ENCODE assay signal across 12 cellular contexts in genomic region chr16:69073181-69073669, GRCh38. TPM values are rescaled to one million over a fixed set of nuclear protein-coding genes. Genes with fewer than 3 reads are reported as not detected.
DNase-seq lines count a peak whose midpoint lies in the region; ATAC-seq, FAIRE-seq and TF ChIP-seq lines count a peak whose summit lies in the region.
"Had no signal": no experiment of that assay in that cellular context is flagged by ENCODE, and none has a peak within 500 bp of the region (broad histone marks: within the 10 kb centered on the region; RNA-seq: fewer than 3 reads in every experiment).

No MANE protein-coding gene starts in this region.

- no peaks in the 10 kb centered on the region for H3K4me1 Mint-ChIP-seq in natural killer cell
- H3K4me1 Mint-ChIP-seq: CD8-positive, alpha-beta memory T cell had no signal

- no peak overlapping the region for H3K4me3 ChIP-seq in AG09309 (ENCODE audit: control insufficient read depth, low read depth, low read length)
- H3K4me3 ChIP-seq in HUES48 (ENCODE audit: low read depth, low read length): no peak overlapping the region
- no peak overlapping the region for H3K4me3 ChIP-seq in bronchial epithelial cell (ENCODE audit: low read depth, low read length)
- H3K4me3 ChIP-seq in left lung: no peak overlapping the region
- H3K4me3 ChIP-seq: right lobe of liver had no signal

- peak overlapping the region; percentile 94 for H3K27ac ChIP-seq in HUES48 (ENCODE audit: low read depth, low read length)
- peak overlapping the region; percentile 46 to 76 for H3K27ac ChIP-seq in left lung
- H3K27ac ChIP-seq: right lobe of liver had no signal

- H3K9me3 ChIP-seq in HUES48 (ENCODE audit: control insufficient read depth, insufficient read depth, low read length) (no peaks in the 10 kb centered on the region), left lung (no peaks in the 10 kb centered on the region)
- H3K9me3 ChIP-seq: right lobe of liver had no signal

- H3K27me3 ChIP-seq in HUES48 (ENCODE audit: control insufficient read depth, insufficient read depth, low read length) (no peaks in the 10 kb centered on the region), bronchial epithelial cell (ENCODE audit: control insufficient read depth, insufficient read depth, low read length) (no peaks in the 10 kb centered on the region), left lung (no peaks in the 10 kb centered on the region)
- H3K27me3 ChIP-seq: right lobe of liver had no signal

- H3K4me1 ChIP-seq in HUES48 (ENCODE audit: control insufficient read depth, insufficient read depth, low read length): peaks cover 42% of the 10 kb centered on the region
- no peaks in the 10 kb centered on the region for H3K4me1 ChIP-seq in left lung
- H3K4me1 ChIP-seq: right lobe of liver had no signal

- H3K27me3 Mint-ChIP-seq in natural killer cell (ENCODE audit: low read depth in 2 of 2): no peaks in the 10 kb centered on the region

- no peaks in the 10 kb centered on the region for H3K36me3 ChIP-seq in HUES48 (ENCODE audit: control insufficient read depth, insufficient read depth, low read length)
- no peaks in the 10 kb centered on the region for H3K36me3 ChIP-seq in bronchial epithelial cell (ENCODE audit: control insufficient read depth, insufficient read depth, low read length)
- H3K36me3 ChIP-seq in left lung: no peaks in the 10 kb centered on the region
- H3K36me3 ChIP-seq: right lobe of liver had no signal

- H3K27ac Mint-ChIP-seq in natural killer cell: no peak overlapping the region

- no peak overlapping the region for H3K4me3 Mint-ChIP-seq in natural killer cell
- H3K4me3 Mint-ChIP-seq: CD8-positive, alpha-beta memory T cell had no signal

- intact Hi-C loops in left lung (cut with DNase I) (no loop called here), natural killer cell (cut with micrococcal nuclease) (no loop called here)

- peak overlapping the region; percentile 2; the same call in 1 of the 2 replicates for H3K9ac ChIP-seq in HUES48 (ENCODE audit: low read depth, low read length)

- no peaks in the 10 kb centered on the region for H3K36me3 Mint-ChIP-seq in natural killer cell

- TF ChIP-seq CTCF in AG09309 (IDR thresholded peaks at IDR 0.05; ENCODE audit: control insufficient read depth, insufficient read depth, low read depth, low read length, missing control alignments) (no peak), bronchial epithelial cell (IDR thresholded peaks at IDR 0.05; ENCODE audit: insufficient read depth, low read length, severe bottlenecking) (no peak), left lung (IDR thresholded peaks at IDR 0.05) (no peak), natural killer cell (IDR thresholded peaks at IDR 0.05) (no peak)

- H3K9me3 Mint-ChIP-seq in natural killer cell: no peaks in the 10 kb centered on the region
- H3K9me3 Mint-ChIP-seq: CD8-positive, alpha-beta memory T cell had no signal

- DNase-seq in AG09309 (ENCODE audit: low read depth) (peak; percentile 66), bronchial epithelial cell (ENCODE audit: low read depth) (peak; percentile 99), left lung (no peak), NCI-H510A (lab: John Stamatoyannopoulos, UW) (no peak), natural killer cell (no peak), left lobe of liver (ENCODE audit: low spot score) (no peak)
- DNase-seq: activated naive CD4-positive, alpha-beta T cell treated with anti-CD3 and anti-CD28 coated beads, Interleukin-2, amount 50 U/mL, for 16 hours; CD8-positive, alpha-beta memory T cell; NCI-H2029; right lobe of liver had no signal

- ATAC-seq in left lung (peak; percentile 57), GM18498 (IDR thresholded peaks at IDR 0.05; ENCODE audit: unreplicated experiment) (no peak), natural killer cell (no peak), left lobe of liver (no peak)

- FAIRE-seq in bronchial epithelial cell (lab: Jason Lieb, UNC): no peak

RNA-seq across cellular contexts. Expression of gene HAS3, which starts 32.2 kb away (rescaled TPM):
- 4.7 and 8.4 TPM in 2 replicates for total RNA-seq in bronchial epithelial cell
- total RNA-seq in left lung: 10 to 100 TPM; 13.3 to 40.2 TPM
- 1 to 10 TPM; 1.8 to 2.5 (median 2.3) TPM for total RNA-seq in natural killer cell
- total RNA-seq in left lobe of liver: 0.53 TPM

RNA-seq across cellular contexts. Expression of gene CHTF8, which starts 59.2 kb away (rescaled TPM):
- total RNA-seq in bronchial epithelial cell (34.8 and 42.0 TPM in 2 replicates), left lung (10 to 100 TPM; 93.4 to 94.1 TPM), natural killer cell (10 to 100 TPM; 45.7 to 76.5 (median 74.2) TPM), left lobe of liver (59.1 TPM)

RNA-seq across cellular contexts. Expression of gene UTP4, which starts 59.2 kb away (rescaled TPM):
- 12.8 and 21.9 TPM in 2 replicates for total RNA-seq in bronchial epithelial cell
- total RNA-seq in left lung: 10 to 100 TPM; 24.7 to 45.5 TPM
- total RNA-seq in natural killer cell: 10 to 100 TPM; 23.2 to 42.6 (median 36.3) TPM
- 17.6 TPM for total RNA-seq in left lobe of liver

Comparison
In these comparisons a context has a peak if more than half of its experiments do, and no peak if none do; other contexts are left out.
1. DNase-seq: peak in AG09309 (single experiment) and bronchial epithelial cell (single experiment); none in left lung (0 of 2), NCI-H510A (single experiment), natural killer cell (single experiment) and left lobe of liver (single experiment).